23 cellular contexts compared by ENCODE assay signal in the genomic region with DNA sequence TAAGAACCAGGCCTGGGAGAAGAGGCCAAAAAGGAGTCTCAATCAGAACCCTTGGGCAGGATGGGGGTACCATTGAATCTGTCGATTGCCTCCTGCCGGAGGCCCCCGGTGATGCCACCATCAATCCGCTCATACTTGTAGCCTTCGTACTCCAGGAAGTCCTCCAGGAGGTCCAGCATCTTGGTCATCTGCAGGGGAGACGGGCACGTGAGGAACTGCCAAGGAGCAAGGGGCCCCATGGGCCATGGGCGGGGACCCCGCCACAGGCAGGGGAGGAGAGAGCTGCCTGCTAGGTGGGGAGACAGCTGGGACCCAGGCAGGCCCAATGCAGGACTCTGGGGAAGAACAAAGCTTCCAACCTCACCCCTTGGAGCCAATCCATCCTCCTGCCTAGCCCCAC. TPM values are rescaled to one million over a fixed set of nuclear protein-coding genes. Genes with fewer than 3 reads are reported as not detected.
DNase-seq lines count a peak whose midpoint lies in the region; ATAC-seq, FAIRE-seq and TF ChIP-seq lines count a peak whose summit lies in the region.
"Had no signal": no experiment of that assay in that cellular context is flagged by ENCODE, and none has a peak within 500 bp of the region (broad histone marks: within the 10 kb centered on the region; RNA-seq: fewer than 3 reads in every experiment).

No MANE protein-coding gene starts in this region.

- H3K36me3 ChIP-seq in kidney (ENCODE audit: control insufficient read depth in 1 of 2, insufficient read depth in 2 of 2, low read length in 2 of 2): no peaks in the 10 kb centered on the region
- H3K36me3 ChIP-seq: BE2C had no signal

- H3K9ac ChIP-seq in kidney (ENCODE audit: low read length in 2 of 2): no peak overlapping the region

- H3K27ac ChIP-seq in right cardiac atrium (ENCODE audit: low read length): no peak overlapping the region
- no peak overlapping the region for H3K27ac ChIP-seq in kidney (ENCODE audit: low read depth in 2 of 2, low read length in 2 of 2)

- no peak for FAIRE-seq in kidney (lab: Jason Lieb, UNC)
- FAIRE-seq: A204.1, GM12878 had no signal

- H3K4me3 ChIP-seq in right cardiac atrium (ENCODE audit: low read length) (no peak overlapping the region), kidney (ENCODE audit: low read length in 2 of 2) (no peak overlapping the region)
- H3K4me3 ChIP-seq: GM12878 had no signal

- intact Hi-C loops in right cardiac atrium (cut with DNase I): no loop called here
- intact Hi-C loops in left ventricle myocardium superior (cut with micrococcal nuclease): no loop called here
- intact Hi-C loops in kidney (cut with DNase I): no loop called here
- intact Hi-C loops in posterior vena cava (cut with DNase I): no loop called here

- H3K27me3 ChIP-seq in right cardiac atrium (ENCODE audit: control insufficient read depth, insufficient read depth): no peaks in the 10 kb centered on the region
- H3K27me3 ChIP-seq: BE2C had no signal

- no peak for ATAC-seq in right cardiac atrium
- ATAC-seq in left ventricle myocardium superior: no peak
- ATAC-seq in GM21367 (IDR thresholded peaks at IDR 0.05; ENCODE audit: unreplicated experiment): no peak
- ATAC-seq in GM18861 (IDR thresholded peaks at IDR 0.05; ENCODE audit: unreplicated experiment): no peak
- ATAC-seq: GM12878, HCT116 had no signal

- no peak for TF ChIP-seq CTCF in kidney (IDR thresholded peaks at IDR 0.05; ENCODE audit: borderline replicate concordance, extremely low read depth, insufficient read depth)

- 90% methylated on average over 9 of the region's 9 CpGs for WGBS in right cardiac atrium

- DNase-seq in right cardiac atrium (peak in 2 of 3 donors; percentile 2 to 32), left ventricle myocardium superior (no peak), kidney (peak; percentile 27), posterior vena cava (ENCODE audit: low spot score) (peak; percentile 56), NCI-H526 (lab: John Stamatoyannopoulos, UW) (no peak)
- DNase-seq: ACHN; BE2C; C1 segment of cervical spinal cord; CD4-positive, CD25-positive, alpha-beta regulatory T cell; COR-L47; DMS 273 treated with DMSO at 0.1 percent for 48 hours; DMS53; DND-41; EL; GOT3; H7; HFFc6 had no signal

- H3K9me3 ChIP-seq in right cardiac atrium (ENCODE audit: control insufficient read depth, low read length) (no peaks in the 10 kb centered on the region), kidney (ENCODE audit: control insufficient read depth in 1 of 2, low read length in 2 of 2) (peaks cover 0 to 7% of the 10 kb centered on the region in 2 donors)
- H3K9me3 ChIP-seq: BE2C had no signal

- H3K4me1 ChIP-seq in right cardiac atrium (ENCODE audit: control insufficient read depth, insufficient read depth, low read length): no peaks in the 10 kb centered on the region
- peaks cover 0 to 2% of the 10 kb centered on the region in 2 donors for H3K4me1 ChIP-seq in kidney (ENCODE audit: control insufficient read depth in 1 of 2, insufficient read depth in 1 of 2, low read depth in 1 of 2, low read length in 2 of 2)
- H3K4me1 ChIP-seq: BE2C had no signal

RNA-seq across cellular contexts. Expression of a gene that starts 48.6 kb away (rescaled TPM):
- total RNA-seq in right cardiac atrium: under 1 TPM; 0.23 to 0.53 (median 0.35) TPM
- polyA plus RNA-seq in right cardiac atrium: 0.29 TPM
- 0.12 TPM for total RNA-seq in left ventricle myocardium superior
- total RNA-seq in kidney: 0.85 TPM
- 0.54 TPM for polyA plus RNA-seq in kidney (ENCODE audit: insufficient read depth, low read depth, low replicate concordance)
- 1 to 10 TPM; 1.4 to 2.4 TPM for total RNA-seq in posterior vena cava
- total RNA-seq: CD4-positive, CD25-positive, alpha-beta regulatory T cell had no signal
- polyA plus RNA-seq: CD4-positive, CD25-positive, alpha-beta regulatory T cell; CD8-positive, alpha-beta memory T cell had no signal

Comparison
In these comparisons a context has a peak if more than half of its experiments do, and no peak if none do; other contexts are left out.
1. DNase-seq: peak in right cardiac atrium (2 of 3), kidney (single experiment) and posterior vena cava (single experiment); none in left ventricle myocardium superior (single experiment) and NCI-H526 (0 of 2).